10 cellular contexts compared by ENCODE assay signal in genomic region chr1:217620814-217621213, GRCh38.
DNase-seq lines count a peak whose midpoint lies in the region; ATAC-seq, FAIRE-seq and TF ChIP-seq lines count a peak whose summit lies in the region.
"Had no signal": no experiment of that assay in that cellular context is flagged by ENCODE, and none has a peak within 500 bp of the region (broad histone marks: within the 10 kb centered on the region; RNA-seq: fewer than 3 reads in every experiment).

No MANE protein-coding gene starts in this region.

- H4K20me1 ChIP-seq in MM.1S (ENCODE audit: insufficient read depth, low read length) = no peaks in the 10 kb centered on the region

- H3K9me2 ChIP-seq in MM.1S (replicated peaks; ENCODE audit: insufficient read depth, low read length) = no peaks in the 10 kb centered on the region

- no peaks in the 10 kb centered on the region for H3K4me1 ChIP-seq in MM.1S (ENCODE audit: low read length)

- peak; percentile 100 for ATAC-seq in HG02763 (IDR thresholded peaks at IDR 0.05; ENCODE audit: unreplicated experiment)
- peak; percentile 100 for ATAC-seq in HG03565 (IDR thresholded peaks at IDR 0.05; ENCODE audit: unreplicated experiment)

- H3K4me2 ChIP-seq in MM.1S (ENCODE audit: low read depth, low read length) = no peak overlapping the region

- H3K27ac ChIP-seq in MM.1S (ENCODE audit: low read length) = no peak overlapping the region
- H3K27ac ChIP-seq: C4-2B had no signal

- no peak overlapping the region for H3K9ac ChIP-seq in MM.1S (ENCODE audit: low read length)

- no peaks in the 10 kb centered on the region for H3F3A ChIP-seq in MM.1S (ENCODE audit: insufficient read depth, low read length)

- no peak for TF ChIP-seq CTCF in GM12864 (IDR thresholded peaks at IDR 0.05; ENCODE audit: low read depth, low read length, missing control alignments)
- no peak for TF ChIP-seq CTCF in MM.1S (IDR thresholded peaks at IDR 0.05; ENCODE audit: low read length)

- H3K36me3 ChIP-seq in MM.1S (replicated peaks; ENCODE audit: insufficient read depth, low read length) = no peaks in the 10 kb centered on the region

- DNase-seq in GM12864 (ENCODE audit: low read depth) = peak; percentile 66
- peak; percentile 15 for DNase-seq in GM19239 (ENCODE audit: insufficient read length, low spot score)
- no peak for DNase-seq in NCI-H2107 treated with DMSO at 0.1 percent for 48 hours (lab: John Stamatoyannopoulos, UW; ENCODE audit: unreplicated experiment)
- DNase-seq in activated CD8-positive, alpha-beta memory T cell treated with anti-CD3 and anti-CD28 coated beads, Interleukin-2, amount 50 U/mL, for 48 hours = no peak
- DNase-seq in NCI-H2081 (lab: John Stamatoyannopoulos, UW) = no peak
- no peak for DNase-seq in MM.1S
- DNase-seq: NCI-H187 treated with DMSO at 0.1 percent for 48 hours had no signal

- H3K4me3 ChIP-seq in GM12864 (ENCODE audit: low read depth, low read length) (no peak overlapping the region), MM.1S (ENCODE audit: low read length) (no peak overlapping the region)

- no peak overlapping the region for H2AFZ ChIP-seq in MM.1S (ENCODE audit: low read length)

- FAIRE-seq in GM19239 (lab: Jason Lieb, UNC) = peak; percentile 88

- H3K9me3 ChIP-seq in MM.1S (replicated peaks; ENCODE audit: insufficient read depth, low read length) = no peaks in the 10 kb centered on the region

- no peaks in the 10 kb centered on the region for H3K27me3 ChIP-seq in MM.1S (replicated peaks; ENCODE audit: insufficient read depth, low read length)

- H3K79me2 ChIP-seq in MM.1S (ENCODE audit: low read length) = peaks cover 44% of the 10 kb centered on the region

Comparison
In these comparisons a context has a peak if more than half of its experiments do, and no peak if none do; other contexts are left out.
1. DNase-seq: peak in GM12864 (single experiment) and GM19239 (single experiment); none in NCI-H2107 treated with DMSO at 0.1 percent for 48 hours (single experiment), activated CD8-positive, alpha-beta memory T cell treated with anti-CD3 and anti-CD28 coated beads, Interleukin-2, amount 50 U/mL, for 48 hours (single experiment), NCI-H2081 (0 of 2) and MM.1S (single experiment).